In the genomic region with DNA sequence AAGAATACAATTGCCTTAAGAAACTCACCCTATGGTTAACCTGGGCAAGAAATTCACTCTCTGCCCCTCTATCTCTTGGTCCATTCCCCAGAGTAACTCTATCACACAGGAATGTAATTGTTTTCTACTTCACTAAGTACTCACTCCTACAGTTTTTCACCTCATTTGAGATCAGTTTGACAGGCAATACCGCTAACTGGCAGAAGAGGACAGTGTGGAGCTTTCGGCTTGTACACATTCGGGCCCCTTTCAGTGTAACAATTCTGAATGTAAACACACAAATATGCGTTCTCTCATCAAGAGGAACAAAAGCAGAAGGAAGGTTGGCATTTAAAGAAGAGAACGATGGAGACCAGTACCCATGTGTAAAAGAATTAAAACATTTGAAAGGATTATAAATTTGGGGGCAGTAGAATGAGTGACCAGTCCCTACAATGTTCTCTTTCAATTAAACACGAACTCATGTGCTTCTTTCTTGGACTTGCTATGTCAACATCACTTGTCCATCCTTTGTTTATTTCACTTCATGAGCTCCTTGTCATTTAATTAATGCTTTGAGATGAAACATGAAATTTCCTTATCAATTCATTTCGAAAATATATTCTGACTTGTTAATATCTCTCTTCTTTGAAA, we compare ENCODE assay signal across 9 cellular contexts.
DNase-seq lines count a peak whose midpoint lies in the region; ATAC-seq, FAIRE-seq and TF ChIP-seq lines count a peak whose summit lies in the region.
"Had no signal": no experiment of that assay in that cellular context is flagged by ENCODE, and none has a peak within 500 bp of the region (broad histone marks: within the 10 kb centered on the region; RNA-seq: fewer than 3 reads in every experiment).

No MANE protein-coding gene starts in this region.

- peak; percentile 65 for ATAC-seq in foreskin keratinocyte
- ATAC-seq in GM21825 (IDR thresholded peaks at IDR 0.05; ENCODE audit: unreplicated experiment) = no peak
- no peak for ATAC-seq in stimulated activated effector memory CD8-positive, alpha-beta T cell treated with anti-CD3 and anti-CD28 coated beads, Interleukin-12 subunit alpha, Interleukin-12 subunit beta, amount 100 ng/mL, for 72 hours

- POLR2A ChIA-PET in HEK293T (lab: Yijun Ruan, JAX) = no interaction called here
- POLR2A ChIA-PET in activated CD4-positive, alpha-beta memory T cell treated with anti-CD3 and anti-CD28 coated beads, Interleukin-2, amount 10 ng/mL, durations not matched to agents 7 days and 5 days (lab: Charles Lee) = no interaction called here

- peak; percentile 51 for DNase-seq in ELF-1 (ENCODE audit: low read depth, low spot score)
- peak; percentile 55 for DNase-seq in HEK293T (ENCODE audit: extremely low spot score)
- DNase-seq in RCC 7860 (ENCODE audit: low spot score) = peak; percentile 48
- peak; percentile 12 to 46 for DNase-seq in foreskin keratinocyte
- DNase-seq in amniotic stem cell (lab: John Stamatoyannopoulos, UW) = no peak
- no peak for DNase-seq in activated CD4-positive, alpha-beta memory T cell treated with anti-CD3 and anti-CD28 coated beads, Interleukin-2, amount 10 ng/mL, durations not matched to agents 7 days and 5 days
- no peak for DNase-seq in stimulated activated effector memory CD8-positive, alpha-beta T cell treated with anti-CD3 and anti-CD28 coated beads, Interleukin-12 subunit alpha, Interleukin-12 subunit beta, amount 100 ng/mL, for 72 hours (ENCODE audit: low spot score in 2 of 2)
- DNase-seq: activated B cell treated with CpG ODN at 0.5 μM for 24 hours had no signal

- H3K36me3 Mint-ChIP-seq in activated CD4-positive, alpha-beta memory T cell treated with anti-CD3 and anti-CD28 coated beads, Interleukin-2, amount 10 ng/mL, durations not matched to agents 7 days and 5 days (ENCODE audit: low read depth) = no peaks in the 10 kb centered on the region
- H3K36me3 Mint-ChIP-seq in stimulated activated effector memory CD8-positive, alpha-beta T cell treated with anti-CD3 and anti-CD28 coated beads, Interleukin-12 subunit alpha, Interleukin-12 subunit beta, amount 100 ng/mL, for 72 hours = no peaks in the 10 kb centered on the region

- CTCF ChIA-PET in HEK293T (lab: Yijun Ruan, JAX) = interaction anchor here (0.5 kb wide), 1 partner anchor 548 kb away, joined by 4 read pairs; no protein-coding TSS in a partner anchor
- CTCF ChIA-PET in activated CD4-positive, alpha-beta memory T cell treated with anti-CD3 and anti-CD28 coated beads, Interleukin-2, amount 10 ng/mL, durations not matched to agents 7 days and 5 days (lab: Charles Lee) = no interaction called here

- no peaks in the 10 kb centered on the region for H3K9me3 Mint-ChIP-seq in activated CD4-positive, alpha-beta memory T cell treated with anti-CD3 and anti-CD28 coated beads, Interleukin-2, amount 10 ng/mL, durations not matched to agents 7 days and 5 days
- peaks cover 2% of the 10 kb centered on the region for H3K9me3 Mint-ChIP-seq in stimulated activated effector memory CD8-positive, alpha-beta T cell treated with anti-CD3 and anti-CD28 coated beads, Interleukin-12 subunit alpha, Interleukin-12 subunit beta, amount 100 ng/mL, for 72 hours

- H3K27ac ChIP-seq in foreskin keratinocyte = no peak overlapping the region

- H3K4me3 Mint-ChIP-seq in activated CD4-positive, alpha-beta memory T cell treated with anti-CD3 and anti-CD28 coated beads, Interleukin-2, amount 10 ng/mL, durations not matched to agents 7 days and 5 days = no peak overlapping the region
- no peak overlapping the region for H3K4me3 Mint-ChIP-seq in stimulated activated effector memory CD8-positive, alpha-beta T cell treated with anti-CD3 and anti-CD28 coated beads, Interleukin-12 subunit alpha, Interleukin-12 subunit beta, amount 100 ng/mL, for 72 hours
- H3K4me3 Mint-ChIP-seq: activated B cell treated with CpG ODN at 0.5 μM for 24 hours had no signal

- peak; percentile 81 for TF ChIP-seq CTCF in foreskin keratinocyte (conservative IDR thresholded peaks at IDR 0.05)

- H3K27me3 ChIP-seq in foreskin keratinocyte = peaks cover 13% of the 10 kb centered on the region

- FAIRE-seq in RCC 7860 (lab: Jason Lieb, UNC) = peak; percentile 72

- H3K27ac Mint-ChIP-seq in activated CD4-positive, alpha-beta memory T cell treated with anti-CD3 and anti-CD28 coated beads, Interleukin-2, amount 10 ng/mL, durations not matched to agents 7 days and 5 days = no peak overlapping the region
- H3K27ac Mint-ChIP-seq in stimulated activated effector memory CD8-positive, alpha-beta T cell treated with anti-CD3 and anti-CD28 coated beads, Interleukin-12 subunit alpha, Interleukin-12 subunit beta, amount 100 ng/mL, for 72 hours = no peak overlapping the region
- H3K27ac Mint-ChIP-seq: activated B cell treated with CpG ODN at 0.5 μM for 24 hours had no signal

- H3K4me1 ChIP-seq in foreskin keratinocyte = no peaks in the 10 kb centered on the region

- no peaks in the 10 kb centered on the region for H3K4me1 Mint-ChIP-seq in activated CD4-positive, alpha-beta memory T cell treated with anti-CD3 and anti-CD28 coated beads, Interleukin-2, amount 10 ng/mL, durations not matched to agents 7 days and 5 days
- no peaks in the 10 kb centered on the region for H3K4me1 Mint-ChIP-seq in stimulated activated effector memory CD8-positive, alpha-beta T cell treated with anti-CD3 and anti-CD28 coated beads, Interleukin-12 subunit alpha, Interleukin-12 subunit beta, amount 100 ng/mL, for 72 hours
- H3K4me1 Mint-ChIP-seq: activated B cell treated with CpG ODN at 0.5 μM for 24 hours had no signal

- H3K27me3 Mint-ChIP-seq in activated CD4-positive, alpha-beta memory T cell treated with anti-CD3 and anti-CD28 coated beads, Interleukin-2, amount 10 ng/mL, durations not matched to agents 7 days and 5 days = no peaks in the 10 kb centered on the region
- H3K27me3 Mint-ChIP-seq: activated B cell treated with CpG ODN at 0.5 μM for 24 hours had no signal

TF ChIP-seq in HEK293T, 16 proteins besides CTCF, POLR2A, EP300 and RAD21:
- TF ChIP-seq HDGF (IDR thresholded peaks at IDR 0.05; ENCODE audit: borderline replicate concordance) (no peak), ARNT (IDR thresholded peaks at IDR 0.05) (no peak), FOXM1 (IDR thresholded peaks at IDR 0.05; ENCODE audit: borderline replicate concordance) (no peak), TARDBP (IDR thresholded peaks at IDR 0.05) (no peak)
- TF ChIP-seq, protein P1, sequence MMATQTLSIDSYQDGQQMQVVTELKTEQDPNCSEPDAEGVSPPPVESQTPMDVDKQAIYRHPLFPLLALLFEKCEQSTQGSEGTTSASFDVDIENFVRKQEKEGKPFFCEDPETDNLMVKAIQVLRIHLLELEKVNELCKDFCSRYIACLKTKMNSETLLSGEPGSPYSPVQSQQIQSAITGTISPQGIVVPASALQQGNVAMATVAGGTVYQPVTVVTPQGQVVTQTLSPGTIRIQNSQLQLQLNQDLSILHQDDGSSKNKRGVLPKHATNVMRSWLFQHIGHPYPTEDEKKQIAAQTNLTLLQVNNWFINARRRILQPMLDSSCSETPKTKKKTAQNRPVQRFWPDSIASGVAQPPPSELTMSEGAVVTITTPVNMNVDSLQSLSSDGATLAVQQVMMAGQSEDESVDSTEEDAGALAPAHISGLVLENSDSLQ (IDR thresholded peaks at IDR 0.05) = peak; percentile 60

Comparison
In these comparisons a context has a peak if more than half of its experiments do, and no peak if none do; other contexts are left out.
1. DNase-seq: peak in ELF-1 (single experiment), HEK293T (single experiment), RCC 7860 (single experiment) and foreskin keratinocyte (2 of 2); none in amniotic stem cell (single experiment), activated CD4-positive, alpha-beta memory T cell treated with anti-CD3 and anti-CD28 coated beads, Interleukin-2, amount 10 ng/mL, durations not matched to agents 7 days and 5 days (single experiment) and stimulated activated effector memory CD8-positive, alpha-beta T cell treated with anti-CD3 and anti-CD28 coated beads, Interleukin-12 subunit alpha, Interleukin-12 subunit beta, amount 100 ng/mL, for 72 hours (0 of 2).